Comparison of ENCODE assay signal across 13 cellular contexts in the genomic region with DNA sequence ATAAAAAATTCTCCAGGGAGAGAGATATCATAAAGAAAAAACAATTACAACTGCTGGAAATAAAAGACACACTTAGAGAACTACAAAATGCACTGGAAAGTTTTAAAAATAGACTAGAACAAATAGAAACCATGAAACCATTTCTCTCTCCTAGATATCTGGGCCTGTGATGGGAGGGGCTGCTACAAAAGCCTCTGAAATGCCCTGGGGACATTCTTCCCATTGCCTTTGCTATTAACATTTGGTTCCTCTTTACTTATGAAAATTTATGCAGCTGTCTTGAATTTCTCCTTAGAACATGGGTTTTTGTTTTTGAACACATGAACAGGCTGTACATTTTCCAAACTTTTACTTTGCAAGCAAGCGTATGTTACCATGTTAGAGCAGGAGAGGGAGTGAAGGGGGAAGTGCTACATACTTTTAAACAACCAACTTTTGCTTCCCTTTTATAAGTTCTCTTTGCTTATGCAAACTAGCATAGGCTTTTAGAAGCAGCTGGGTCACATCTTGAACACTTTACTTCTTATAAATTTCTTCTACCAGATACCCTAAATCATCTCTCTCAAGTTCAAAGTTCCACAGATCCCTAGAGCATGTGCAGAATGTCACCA.
"Had no signal": no experiment of that assay in that cellular context is flagged by ENCODE, and none has a peak within 500 bp of the region (broad histone marks: within the 10 kb centered on the region; RNA-seq: fewer than 3 reads in every experiment).

No MANE protein-coding gene starts in this region.

- H3K9me3 ChIP-seq: testis had no signal

- H3K27me3 ChIP-seq: brain microvascular endothelial cell, testis had no signal

- H3K4me1 ChIP-seq: testis had no signal

- H3K4me3 ChIP-seq: testis had no signal

- DNase-seq: activated effector memory CD4-positive, alpha-beta T cell treated with Interleukin-2 at 50 U/mL for 16 hours; activated T-cell treated with anti-CD3 and anti-CD28 coated beads, Interleukin-2, amount 50 U/mL, for 24 hours; amygdala; brain microvascular endothelial cell; endodermal cell; erythroblast; left colon; natural killer cell; posterior cingulate gyrus; stimulated activated CD4-positive, alpha-beta T cell treated with anti-CD3 and anti-CD28 coated beads, Interleukin-15, amount 100 ng/mL, for 24 hours; stimulated activated CD4-positive, alpha-beta T cell treated with anti-CD3 and anti-CD28 coated beads, Interleukin-4, amount 100 ng/mL, for 24 hours; stimulated activated naive CD8-positive, alpha-beta T cell treated with anti-CD3 and anti-CD28 coated beads, Interleukin-15, amount 100 ng/mL, for 72 hours; testis had no signal

- ATAC-seq: left colon; natural killer cell; stimulated activated naive CD8-positive, alpha-beta T cell treated with anti-CD3 and anti-CD28 coated beads, Interleukin-15, amount 100 ng/mL, for 72 hours had no signal

- H3K27ac ChIP-seq: brain microvascular endothelial cell, testis had no signal

- H3K36me3 ChIP-seq: brain microvascular endothelial cell had no signal
